Comparison of ENCODE assay signal across 21 cellular contexts in genomic region chr12:52710744-52711143, GRCh38.
"Had no signal": no experiment of that assay in that cellular context is flagged by ENCODE, and none has a peak within 500 bp of the region (broad histone marks: within the 10 kb centered on the region; RNA-seq: fewer than 3 reads in every experiment).

No MANE protein-coding gene starts in this region.

- H3K4me3 Mint-ChIP-seq: activated CD4-positive, alpha-beta T cell treated with anti-CD3 and anti-CD28 coated beads, Interleukin-2, amount 10 ng/mL, durations not matched to agents 24 days and 14 days; activated CD8-positive, alpha-beta memory T cell treated with anti-CD3 and anti-CD28 coated beads, Interleukin-2, amount 10 ng/mL, durations not matched to agents 7 days and 5 days; activated CD8-positive, alpha-beta T cell treated with anti-CD3 and anti-CD28 coated beads for 36 hours; activated naive CD4-positive, alpha-beta T cell treated with anti-CD3 and anti-CD28 coated beads, Interleukin-2, amount 50 U/mL, for 24 hours; activated T-helper 1 cell treated with anti-CD3 and anti-CD28 coated beads, Interleukin-12 subunit alpha, Interleukin-12 subunit beta, Interleukin-2, Interleukin-4 antibody, amounts not matched to agents 30 ng/mL and 10 ng/mL and 1 ng/mL, durations not matched to agents 14 hours and 24 hours and 36 hours; naive thymus-derived CD8-positive, alpha-beta T cell; stimulated activated memory B cell treated with anti-CD40 and anti-IgM and Interleukin-4, amounts not matched to agents 10 μg/mL and 1 μg/mL and 100 μg/mL, for 72 hours had no signal

- H3K36me3 Mint-ChIP-seq: activated CD8-positive, alpha-beta memory T cell treated with anti-CD3 and anti-CD28 coated beads, Interleukin-2, amount 10 ng/mL, durations not matched to agents 7 days and 5 days; activated naive CD4-positive, alpha-beta T cell treated with anti-CD3 and anti-CD28 coated beads, Interleukin-2, amount 50 U/mL, for 24 hours; naive thymus-derived CD8-positive, alpha-beta T cell; stimulated activated memory B cell treated with anti-CD40 and anti-IgM and Interleukin-4, amounts not matched to agents 10 μg/mL and 1 μg/mL and 100 μg/mL, for 72 hours had no signal

- H3K9me3 Mint-ChIP-seq: activated CD8-positive, alpha-beta T cell treated with anti-CD3 and anti-CD28 coated beads for 36 hours; activated naive CD4-positive, alpha-beta T cell treated with anti-CD3 and anti-CD28 coated beads, Interleukin-2, amount 50 U/mL, for 24 hours; activated T-helper 1 cell treated with anti-CD3 and anti-CD28 coated beads, Interleukin-12 subunit alpha, Interleukin-12 subunit beta, Interleukin-2, Interleukin-4 antibody, amounts not matched to agents 30 ng/mL and 10 ng/mL and 1 ng/mL, durations not matched to agents 14 hours and 24 hours and 36 hours; naive thymus-derived CD8-positive, alpha-beta T cell; stimulated activated memory B cell treated with anti-CD40 and anti-IgM and Interleukin-4, amounts not matched to agents 10 μg/mL and 1 μg/mL and 100 μg/mL, for 72 hours had no signal

- DNase-seq: activated CD4-positive, alpha-beta T cell treated with anti-CD3 and anti-CD28 coated beads, Interleukin-2, amount 10 ng/mL, durations not matched to agents 24 days and 14 days; activated CD8-positive, alpha-beta memory T cell treated with anti-CD3 and anti-CD28 coated beads, Interleukin-2, amount 10 ng/mL, durations not matched to agents 7 days and 5 days; activated CD8-positive, alpha-beta T cell treated with anti-CD3 and anti-CD28 coated beads for 36 hours; activated gamma-delta T cell; activated T-cell treated with anti-CD3 and anti-CD28 coated beads for 4 hours; anterior cingulate cortex; body of pancreas; head of caudate nucleus; hypothalamus; left ventricle myocardium inferior; naive thymus-derived CD8-positive, alpha-beta T cell; small intestine; stimulated activated CD4-positive, alpha-beta T cell treated with anti-CD3 and anti-CD28 coated beads, Interleukin-15, amount 100 ng/mL, for 24 hours; transverse colon; uterus had no signal

- H3K4me1 Mint-ChIP-seq: activated CD8-positive, alpha-beta memory T cell treated with anti-CD3 and anti-CD28 coated beads, Interleukin-2, amount 10 ng/mL, durations not matched to agents 7 days and 5 days; stimulated activated memory B cell treated with anti-CD40 and anti-IgM and Interleukin-4, amounts not matched to agents 10 μg/mL and 1 μg/mL and 100 μg/mL, for 72 hours had no signal

- H3K27ac Mint-ChIP-seq: activated CD4-positive, alpha-beta T cell treated with anti-CD3 and anti-CD28 coated beads, Interleukin-2, amount 10 ng/mL, durations not matched to agents 24 days and 14 days; activated CD8-positive, alpha-beta memory T cell treated with anti-CD3 and anti-CD28 coated beads, Interleukin-2, amount 10 ng/mL, durations not matched to agents 7 days and 5 days; activated CD8-positive, alpha-beta T cell treated with anti-CD3 and anti-CD28 coated beads for 36 hours; activated naive CD4-positive, alpha-beta T cell treated with anti-CD3 and anti-CD28 coated beads, Interleukin-2, amount 50 U/mL, for 24 hours; activated T-helper 1 cell treated with anti-CD3 and anti-CD28 coated beads, Interleukin-12 subunit alpha, Interleukin-12 subunit beta, Interleukin-2, Interleukin-4 antibody, amounts not matched to agents 30 ng/mL and 10 ng/mL and 1 ng/mL, durations not matched to agents 14 hours and 24 hours and 36 hours; naive thymus-derived CD8-positive, alpha-beta T cell; stimulated activated memory B cell treated with anti-CD40 and anti-IgM and Interleukin-4, amounts not matched to agents 10 μg/mL and 1 μg/mL and 100 μg/mL, for 72 hours had no signal

- ATAC-seq: activated CD4-positive, CD25-positive, alpha-beta regulatory T cell treated with anti-CD3 and anti-CD28 coated beads, Interleukin-2, amount 50 U/mL, for 24 hours; activated CD8-positive, alpha-beta memory T cell treated with anti-CD3 and anti-CD28 coated beads, Interleukin-2, amount 10 ng/mL, durations not matched to agents 7 days and 5 days; activated CD8-positive, alpha-beta T cell treated with anti-CD3 and anti-CD28 coated beads for 36 hours; body of pancreas; gastroesophageal sphincter; naive thymus-derived CD8-positive, alpha-beta T cell; sciatic nerve; stimulated activated memory B cell treated with anti-CD40 and anti-IgM and Interleukin-4, amounts not matched to agents 10 μg/mL and 1 μg/mL and 100 μg/mL, for 72 hours had no signal
